In genomic region chr6:109095821-109096084, GRCh38 we compare ENCODE assay signal across 8 cellular contexts. TPM values are rescaled to one million over a fixed set of nuclear protein-coding genes. Genes with fewer than 3 reads are reported as not detected.
DNase-seq lines count a peak whose midpoint lies in the region; ATAC-seq, FAIRE-seq and TF ChIP-seq lines count a peak whose summit lies in the region.

No MANE protein-coding gene starts in this region.

- no peak for TF ChIP-seq POLR2A in K562 (conservative IDR thresholded peaks at IDR 0.05)

- POLR2A ChIA-PET in K562 (lab: Yijun Ruan, JAX): interaction anchor here (0.6 to 2.2 kb wide), 9 partner anchors 11 to 1025 kb away, joined by 3 to 10 read pairs (median 3); no protein-coding TSS in a partner anchor

- peak overlapping the region; percentile 84 for H3K4me3 ChIP-seq in K562
- peak overlapping the region; percentile 77 for H3K4me3 ChIP-seq in upper lobe of right lung

- H3K9ac ChIP-seq in K562 (ENCODE audit: insufficient read depth in 1 of 2, low read depth in 2 of 2, low read length in 2 of 2): peak overlapping the region; percentile 94 to 96

- intact Hi-C loops in K562 (cut with micrococcal nuclease): loop anchor here (2.0 to 5.0 kb wide), 4 partner anchors 87 to 287 kb away; partner anchors contain the start of gene CD164
- intact Hi-C loops in upper lobe of right lung (cut with DNase I): no loop called here

- H3K27me3 Mint-ChIP-seq in activated naive CD4-positive, alpha-beta T cell treated with anti-CD3 and anti-CD28 coated beads, Interleukin-2, amount 50 U/mL, for 24 hours: no peaks in the 10 kb centered on the region
- no peaks in the 10 kb centered on the region for H3K27me3 Mint-ChIP-seq in memory B cell

- peak overlapping the region; percentile 97 for H3K27ac Mint-ChIP-seq in activated naive CD4-positive, alpha-beta T cell treated with anti-CD3 and anti-CD28 coated beads, Interleukin-2, amount 50 U/mL, for 24 hours
- H3K27ac Mint-ChIP-seq in memory B cell: peak overlapping the region; percentile 99

- BruUV-seq in K562 (replicated peaks; lab: Mats Ljungman, UMichigan): TSS peak; percentile 61

- H3K4me2 ChIP-seq in K562 (ENCODE audit: insufficient read depth, low read length): peak overlapping the region; percentile 98

- ATAC-seq in K562 (no peak), memory B cell (ENCODE audit: low read depth) (no peak), upper lobe of right lung (no peak), GM21619 (IDR thresholded peaks at IDR 0.05; ENCODE audit: unreplicated experiment) (no peak), HG03025 (IDR thresholded peaks at IDR 0.05; ENCODE audit: low FRiP score, unreplicated experiment) (no peak)
- ATAC-seq in activated CD4-positive, CD25-positive, alpha-beta regulatory T cell treated with anti-CD3 and anti-CD28 coated beads, Interleukin-2, amount 50 U/mL, for 24 hours: no peak

- peak overlapping the region; percentile 99 for H2AFZ ChIP-seq in K562 (ENCODE audit: low read depth, low read length)

- no peak for TF ChIP-seq RAD21 in K562 (CRISPR knock-in tag; conservative IDR thresholded peaks at IDR 0.05 in 1 of 2, IDR thresholded peaks at IDR 0.05 in 1 of 2)

- no peaks in the 10 kb centered on the region for H3K9me1 ChIP-seq in K562 (ENCODE audit: control insufficient read depth, insufficient read depth, low read length)

- under 1% methylated on average over 8 of the region's 8 CpGs for WGBS in K562 (ENCODE audit: insufficient coverage, low coverage, missing lambda C conversion rate)

- in situ Hi-C loops in K562 (cut with MboI): no loop called here

- TF ChIP-seq EP300 in K562 (IDR thresholded peaks at IDR 0.05; ENCODE audit: low read length): no peak

- peaks cover 4% of the 10 kb centered on the region for H3K36me3 Mint-ChIP-seq in activated naive CD4-positive, alpha-beta T cell treated with anti-CD3 and anti-CD28 coated beads, Interleukin-2, amount 50 U/mL, for 24 hours
- no peaks in the 10 kb centered on the region for H3K36me3 Mint-ChIP-seq in memory B cell

- H3K27me3 ChIP-seq in K562 (ENCODE audit: control insufficient read depth in 2 of 2, insufficient read depth in 2 of 2, low read length in 2 of 2) (no peaks in the 10 kb centered on the region), upper lobe of right lung (no peaks in the 10 kb centered on the region)

- H3K79me2 ChIP-seq in K562 (ENCODE audit: control insufficient read depth, insufficient read depth, low read length): peaks cover 81% of the 10 kb centered on the region

- no peaks in the 10 kb centered on the region for H3K9me3 Mint-ChIP-seq in activated naive CD4-positive, alpha-beta T cell treated with anti-CD3 and anti-CD28 coated beads, Interleukin-2, amount 50 U/mL, for 24 hours
- no peaks in the 10 kb centered on the region for H3K9me3 Mint-ChIP-seq in memory B cell

- peaks cover 5% of the 10 kb centered on the region; the same call in 1 of the 2 replicates for H4K20me1 ChIP-seq in K562 (replicated peaks; ENCODE audit: control insufficient read depth, insufficient read depth, low read length)

- H3K4me3 Mint-ChIP-seq in activated naive CD4-positive, alpha-beta T cell treated with anti-CD3 and anti-CD28 coated beads, Interleukin-2, amount 50 U/mL, for 24 hours: peak overlapping the region; percentile 94
- H3K4me3 Mint-ChIP-seq in memory B cell: peak overlapping the region; percentile 96

- CTCF ChIA-PET in K562 (lab: Yijun Ruan, JAX; ENCODE audit: low intra/inter-chr PET ratio): no interaction called here

- DNase-seq in activated naive CD4-positive, alpha-beta T cell treated with Interleukin-2 at 50 U/mL for 16 hours: no peak
- DNase-seq in K562 (ENCODE audit: extremely low read depth in 1 of 4, low spot score in 3 of 4) (no peak), memory B cell (ENCODE audit: low spot score in 2 of 2) (no peak), upper lobe of right lung (no peak)

- H3K27ac ChIP-seq in K562 (ENCODE audit: extremely low read depth, low read depth, low read length): peak overlapping the region; percentile 94
- H3K27ac ChIP-seq in upper lobe of right lung: peak overlapping the region; percentile 97

- H3K9me3 ChIP-seq in K562 (replicated peaks; ENCODE audit: control insufficient read depth, insufficient read depth, low read depth, low read length) (no peaks in the 10 kb centered on the region; the same call in 1 of the 2 replicates), upper lobe of right lung (no peaks in the 10 kb centered on the region)

- peaks cover 0 to 10% of the 10 kb centered on the region in 2 experiments; a peak in 2 of 5 replicates for H3K4me1 ChIP-seq in K562 (replicated peaks in 1 of 2; ENCODE audit: control insufficient read depth in 2 of 2, insufficient read depth in 2 of 2, low read length in 2 of 2)
- H3K4me1 ChIP-seq in upper lobe of right lung: peaks cover 23% of the 10 kb centered on the region

- H3K4me1 Mint-ChIP-seq in activated naive CD4-positive, alpha-beta T cell treated with anti-CD3 and anti-CD28 coated beads, Interleukin-2, amount 50 U/mL, for 24 hours: peaks cover 43% of the 10 kb centered on the region
- H3K4me1 Mint-ChIP-seq in memory B cell: peaks cover 29% of the 10 kb centered on the region

- H3K36me3 ChIP-seq in K562 (ENCODE audit: control insufficient read depth, insufficient read depth, low read length) (peaks cover 21% of the 10 kb centered on the region), upper lobe of right lung (no peaks in the 10 kb centered on the region)

- FAIRE-seq in K562 (lab: Jason Lieb, UNC): no peak

- TF ChIP-seq CTCF in K562 (IDR thresholded peaks at IDR 0.05 in 2 of 3, conservative IDR thresholded peaks at IDR 0.05 in 1 of 3; ENCODE audit: insufficient read depth in 2 of 3, low read depth in 1 of 3, low read length in 3 of 3) (no peak), upper lobe of right lung (IDR thresholded peaks at IDR 0.05) (no peak)

TF ChIP-seq in K562, 482 proteins besides CTCF, POLR2A, EP300 and RAD21 (continues in another document):
- no peak for TF ChIP-seq LARP7 (IDR thresholded peaks at IDR 0.05)

RNA-seq across cellular contexts. Expression of gene CEP57L1, which starts 0.4 kb away (rescaled TPM):
- total RNA-seq in K562 (2011; cell fraction: chromatin; rRNA removed; ENCODE audit: low replicate concordance): 19.9 and 82.4 TPM in 2 replicates
- total RNA-seq in K562 (2011; cell fraction: nucleolus; rRNA removed): 9.7 and 18.8 TPM in 2 replicates
- 27.3 and 41.5 TPM in 2 replicates for total RNA-seq in K562 (2011; cell fraction: nucleoplasm; rRNA removed)
- total RNA-seq in K562 (2014; rRNA removed) (51.0 and 58.0 TPM in 2 replicates), K562 (2014; rRNA removed; fragmentation: Illumina TruSeq; extraction: Trizol) (80.0 and 85.7 TPM in 2 replicates), K562 (2015; rRNA removed; fragmentation: Illumina TruSeq; extraction: Trizol) (70.6 and 79.7 TPM in 2 replicates), K562 (2021) (41.8 and 42.4 TPM in 2 replicates), upper lobe of right lung (9.7 TPM)
- polyA plus RNA-seq in K562 (2011; rRNA removed) (49.9 and 60.7 TPM in 2 replicates), K562 (2014; fragmentation: Illumina TruSeq; extraction: Trizol) (52.1 and 61.8 TPM in 2 replicates), K562 (2014; fragmentation: Nextera tagmentation; extraction: Ambion mirVana) (10 to 100 TPM; 70.0 to 88.6 TPM), K562 (2014; rRNA removed) (39.4 and 49.7 TPM in 2 replicates)
- 23.2 and 23.8 TPM in 2 replicates for polyA plus RNA-seq in K562 (2011; cell fraction: cytosol; rRNA removed)
- 24.9 and 33.2 TPM in 2 replicates for polyA plus RNA-seq in K562 (2011; cell fraction: nucleus; rRNA removed)
- 29.7 and 29.9 TPM in 2 replicates for polyA plus RNA-seq in K562 (2012)
- polyA minus RNA-seq in K562 (2011; rRNA and poly(A)+ RNA removed): 70.2 and 71.2 TPM in 2 replicates
- polyA minus RNA-seq in K562 (2011; cell fraction: cytosol; rRNA and poly(A)+ RNA removed): 21.7 and 24.7 TPM in 2 replicates
- polyA minus RNA-seq in K562 (2011; cell fraction: nucleus; rRNA and poly(A)+ RNA removed): 22.1 and 47.1 TPM in 2 replicates

RNA-seq across cellular contexts. Expression of gene SESN1, which starts 1.1 kb away (rescaled TPM):
- total RNA-seq in K562 (2011; cell fraction: chromatin; rRNA removed; ENCODE audit: low replicate concordance): 8.5 and 25.3 TPM in 2 replicates
- 4.8 and 6.3 TPM in 2 replicates for total RNA-seq in K562 (2011; cell fraction: nucleolus; rRNA removed)
- 9.5 and 18.4 TPM in 2 replicates for total RNA-seq in K562 (2011; cell fraction: nucleoplasm; rRNA removed)
- total RNA-seq in K562 (2014; rRNA removed): 6.4 and 6.8 TPM in 2 replicates
- 9.4 and 9.8 TPM in 2 replicates for total RNA-seq in K562 (2014; rRNA removed; fragmentation: Illumina TruSeq; extraction: Trizol)
- total RNA-seq in K562 (2015; rRNA removed; fragmentation: Illumina TruSeq; extraction: Trizol): 9.7 and 11.2 TPM in 2 replicates
- 6.6 and 7.4 TPM in 2 replicates for total RNA-seq in K562 (2021)
- polyA plus RNA-seq in K562 (2011; rRNA removed): 13.0 and 13.3 TPM in 2 replicates
- 2.5 and 5.3 TPM in 2 replicates for polyA plus RNA-seq in K562 (2011; cell fraction: cytosol; rRNA removed)
- polyA plus RNA-seq in K562 (2011; cell fraction: nucleus; rRNA removed): 5.8 and 10.1 TPM in 2 replicates
- polyA plus RNA-seq in K562 (2012): 7.7 and 8.8 TPM in 2 replicates
- 8.5 and 8.9 TPM in 2 replicates for polyA plus RNA-seq in K562 (2014; fragmentation: Illumina TruSeq; extraction: Trizol)
- 1 to 10 TPM; 3.1 to 3.8 TPM for polyA plus RNA-seq in K562 (2014; fragmentation: Nextera tagmentation; extraction: Ambion mirVana)
- 6.1 and 6.3 TPM in 2 replicates for polyA plus RNA-seq in K562 (2014; rRNA removed)
- polyA minus RNA-seq in K562 (2011; rRNA and poly(A)+ RNA removed): 14.6 and 19.8 TPM in 2 replicates
- polyA minus RNA-seq in K562 (2011; cell fraction: cytosol; rRNA and poly(A)+ RNA removed): 3.3 and 4.3 TPM in 2 replicates
- 7.8 and 17.0 TPM in 2 replicates for polyA minus RNA-seq in K562 (2011; cell fraction: nucleus; rRNA and poly(A)+ RNA removed)
- 36.9 TPM for total RNA-seq in upper lobe of right lung
